Comparison of ENCODE assay signal across 1 cellular context in genomic region chrX:31099536-31100090, GRCh38.
TF ChIP-seq lines count a peak whose summit lies in the region.

No MANE protein-coding gene starts in this region.

TF ChIP-seq in GM12878, 131 proteins besides CTCF, POLR2A, EP300 and RAD21 (continued from another document):
- peak; percentile 77 for TF ChIP-seq ATF2 (IDR thresholded peaks at IDR 0.05; ENCODE audit: low read length)
- peak; percentile 88 for TF ChIP-seq MTA2 (IDR thresholded peaks at IDR 0.05; ENCODE audit: low read depth)
- peak; percentile 81 for TF ChIP-seq TCF12 (IDR thresholded peaks at IDR 0.05; ENCODE audit: low read depth, low read length)
- peak; percentile 40; the same call in 1 of the 2 replicates for TF ChIP-seq CBFB (IDR thresholded peaks at IDR 0.05; ENCODE audit: low read depth)
- no peak for TF ChIP-seq REST (IDR thresholded peaks at IDR 0.05; ENCODE audit: low read depth, low read length)
- peak; percentile 80 for TF ChIP-seq RUNX3 (IDR thresholded peaks at IDR 0.05; ENCODE audit: low read length)
- TF ChIP-seq IKZF2 (IDR thresholded peaks at IDR 0.05), result peak; percentile 89 to 93
- TF ChIP-seq ZNF24 (IDR thresholded peaks at IDR 0.05), result 0 out of 2 replicates have a peak, but pooled peaks have one; percentile 30
- TF ChIP-seq CUX1 (IDR thresholded peaks at IDR 0.05; ENCODE audit: insufficient replicate concordance, low read depth, low read length), result no peak
- TF ChIP-seq ZNF687 (IDR thresholded peaks at IDR 0.05), result peak; percentile 78
- peak; percentile 40; the same call in 1 of the 2 replicates for TF ChIP-seq CHD2 (IDR thresholded peaks at IDR 0.05; ENCODE audit: borderline replicate concordance, low read depth, low read length)
- TF ChIP-seq NR2F1 (conservative IDR thresholded peaks at IDR 0.05), result peak; percentile 11; the same call in 1 of the 2 replicates
- TF ChIP-seq RB1 (IDR thresholded peaks at IDR 0.05; ENCODE audit: borderline replicate concordance), result no peak
- TF ChIP-seq SP1 (IDR thresholded peaks at IDR 0.05; ENCODE audit: low read depth, low read length), result peak; percentile 47
- 0 out of 2 replicates have a peak, but pooled peaks have one; percentile 39 for TF ChIP-seq JUND (IDR thresholded peaks at IDR 0.05; ENCODE audit: low read depth, low read length)
- TF ChIP-seq TCF7 (IDR thresholded peaks at IDR 0.05; ENCODE audit: borderline replicate concordance), result peak; percentile 43; the same call in 1 of the 2 replicates
- peak; percentile 54; the same call in 1 of the 2 replicates for TF ChIP-seq SPI1 (IDR thresholded peaks at IDR 0.05; ENCODE audit: borderline replicate concordance, insufficient read depth, low read depth, low read length)
- TF ChIP-seq HCFC1 (IDR thresholded peaks at IDR 0.05; ENCODE audit: low read length), result no peak
- peak; percentile 94 for TF ChIP-seq RELB (IDR thresholded peaks at IDR 0.05; ENCODE audit: low read depth)
- peak; percentile 76 for TF ChIP-seq RELA (IDR thresholded peaks at IDR 0.05; ENCODE audit: borderline replicate concordance, partially characterized antibody)
- 0 out of 2 replicates have a peak, but pooled peaks have one; percentile 59 for TF ChIP-seq MLLT1 (IDR thresholded peaks at IDR 0.05)
- TF ChIP-seq SKIL (IDR thresholded peaks at IDR 0.05; ENCODE audit: low read depth, poor library complexity, severe bottlenecking), result peak; percentile 81
- peak; percentile 39; the same call in 1 of the 2 replicates for TF ChIP-seq TCF3 (IDR thresholded peaks at IDR 0.05; ENCODE audit: borderline replicate concordance, insufficient read depth, low read depth, low read length)
- peak; percentile 76; the same call in 1 of the 2 replicates for TF ChIP-seq EED (IDR thresholded peaks at IDR 0.05; ENCODE audit: low read depth)
- peak; percentile 44; the same call in 1 of the 2 replicates for TF ChIP-seq RAD51 (IDR thresholded peaks at IDR 0.05)
- TF ChIP-seq PAX5 (IDR thresholded peaks at IDR 0.05; ENCODE audit: borderline replicate concordance, low read depth, low read length), result 0 out of 2 replicates have a peak, but pooled peaks have one; percentile 38
- no peak for TF ChIP-seq KLF5 (IDR thresholded peaks at IDR 0.05; ENCODE audit: partially characterized antibody)
- peak; percentile 54; the same call in 1 of the 2 replicates for TF ChIP-seq GATAD2B (conservative IDR thresholded peaks at IDR 0.05; ENCODE audit: low read depth)
TF ChIP-seq in GM12878: peak in this region for 36.
